ENCODE assay signal across 10 cellular contexts in genomic region chr11:61950035-61950547, GRCh38. TPM values are rescaled to one million over a fixed set of nuclear protein-coding genes. Genes with fewer than 3 reads are reported as not detected.
DNase-seq lines count a peak whose midpoint lies in the region; ATAC-seq and TF ChIP-seq lines count a peak whose summit lies in the region.
"Had no signal": no experiment of that assay in that cellular context is flagged by ENCODE, and none has a peak within 500 bp of the region (broad histone marks: within the 10 kb centered on the region; RNA-seq: fewer than 3 reads in every experiment).

BEST1 (plus strand) TSS chr11:61950351; CDS start chr11:61951807, 1,456 bp downstream.

- H3K4me1 ChIP-seq in PC-9 (replicated peaks; ENCODE audit: insufficient read depth) (peaks cover 29% of the 10 kb centered on the region), esophagus muscularis mucosa (peaks cover 21 to 45% (median 39%) of the 10 kb centered on the region in 4 donors), ovary (ENCODE audit: insufficient read depth) (peaks cover 12% of the 10 kb centered on the region)
- H3K4me1 ChIP-seq in CD8-positive, alpha-beta T cell (ENCODE audit: insufficient read depth, low read length) = no peaks in the 10 kb centered on the region

- no peaks in the 10 kb centered on the region for H3K79me2 ChIP-seq in PC-9 (ENCODE audit: low read depth)

- H3K36me3 ChIP-seq in PC-9 (ENCODE audit: low read depth) (no peaks in the 10 kb centered on the region), esophagus muscularis mucosa (no peaks in the 10 kb centered on the region), ovary (no peaks in the 10 kb centered on the region)
- H3K36me3 ChIP-seq in CD8-positive, alpha-beta T cell (ENCODE audit: insufficient read depth, low read length) = no peaks in the 10 kb centered on the region
- H3K36me3 ChIP-seq: cardiac muscle cell had no signal

- H2AFZ ChIP-seq in PC-9 = no peak within 1 kb of the TSS

- no peaks in the 10 kb centered on the region for H3K9me3 Mint-ChIP-seq in CD8-positive, alpha-beta T cell

- H3K4me3 ChIP-seq in PC-9 = no peak within 1 kb of the TSS
- peak within 1 kb of the TSS in 1 of 4 donors; percentile 9 for H3K4me3 ChIP-seq in esophagus muscularis mucosa
- no peak within 1 kb of the TSS for H3K4me3 ChIP-seq in ovary
- no peak within 1 kb of the TSS for H3K4me3 ChIP-seq in CD8-positive, alpha-beta T cell (ENCODE audit: low read depth, low read length)
- H3K4me3 ChIP-seq: cardiac muscle cell had no signal

- H3F3A ChIP-seq in PC-9 (ENCODE audit: insufficient read depth, low read depth) = peaks cover 22% of the 10 kb centered on the region

- peaks cover 2% of the 10 kb centered on the region for H3K4me1 Mint-ChIP-seq in CD8-positive, alpha-beta T cell (ENCODE audit: low read depth)

- no peak for TF ChIP-seq CTCF in C4-2B (conservative IDR thresholded peaks at IDR 0.05)
- no peak for TF ChIP-seq CTCF in PC-9 (conservative IDR thresholded peaks at IDR 0.05)
- no peak for TF ChIP-seq CTCF in esophagus muscularis mucosa (IDR thresholded peaks at IDR 0.05)
- no peak for TF ChIP-seq CTCF in ovary (IDR thresholded peaks at IDR 0.05)
- TF ChIP-seq CTCF in CD8-positive, alpha-beta T cell (IDR thresholded peaks at IDR 0.05) = no peak

- CTCF ChIA-PET in PC-9 (lab: Charles Lee) = interaction anchor here (0.5 to 3.6 kb wide), 2 partner anchors 132 to 152 kb away, joined by 6 to 13 read pairs; no protein-coding TSS in a partner anchor
- CTCF ChIA-PET in CD8-positive, alpha-beta T cell (lab: Charles Lee) = interaction anchor here (0.9 to 2.3 kb wide), 8 partner anchors 10 to 158 kb away, joined by 3 to 18 read pairs (median 5); partner anchors contain the start of gene FTH1

- WGBS in esophagus muscularis mucosa = 100% methylated on average over 2 of the region's 8 CpGs
- WGBS in ovary, 3 donors = 84 to 94% (median 88%) methylated on average over 8 of the region's 8 CpGs

- TF ChIP-seq EP300 in esophagus muscularis mucosa (IDR thresholded peaks at IDR 0.05) (no peak), ovary (IDR thresholded peaks at IDR 0.05) (no peak)

- H3K9me3 ChIP-seq in PC-9 (ENCODE audit: insufficient read depth, low read depth) = no peaks in the 10 kb centered on the region
- no peaks in the 10 kb centered on the region for H3K9me3 ChIP-seq in esophagus muscularis mucosa
- H3K9me3 ChIP-seq in ovary = no peaks in the 10 kb centered on the region
- no peaks in the 10 kb centered on the region for H3K9me3 ChIP-seq in CD8-positive, alpha-beta T cell (ENCODE audit: low read length)

- H3K36me3 Mint-ChIP-seq in CD8-positive, alpha-beta T cell = no peaks in the 10 kb centered on the region

- no peak within 1 kb of the TSS for H3K4me3 Mint-ChIP-seq in CD8-positive, alpha-beta T cell

- no peaks in the 10 kb centered on the region for H3K27me3 ChIP-seq in PC-9 (ENCODE audit: insufficient read depth, low read depth)
- peaks cover 0 to 27% (median 0%) of the 10 kb centered on the region in 4 donors for H3K27me3 ChIP-seq in esophagus muscularis mucosa
- no peaks in the 10 kb centered on the region for H3K27me3 ChIP-seq in ovary
- H3K27me3 ChIP-seq in CD8-positive, alpha-beta T cell (ENCODE audit: insufficient read depth, low read length) = peaks cover 5% of the 10 kb centered on the region

- no peak within 1 kb of the TSS for H3K4me2 ChIP-seq in PC-9

- no peak for ATAC-seq in CD8-positive, alpha-beta T cell
- ATAC-seq in GM18867 (IDR thresholded peaks at IDR 0.05; ENCODE audit: unreplicated experiment) = no peak

- intact Hi-C loops in PC-9 (cut with micrococcal nuclease; ENCODE audit: unreplicated experiment) = no loop called here
- intact Hi-C loops in esophagus muscularis mucosa (cut with DNase I) = loop anchor here (5.0 kb wide), 1 partner anchor 132 kb away; no protein-coding TSS in a partner anchor
- intact Hi-C loops in ovary (cut with DNase I) = loop anchor here in 2 of 4 donors (10.0 kb wide), 1 partner anchor 135 kb away; no protein-coding TSS in a partner anchor
- intact Hi-C loops in CD8-positive, alpha-beta T cell (cut with DNase I, micrococcal nuclease) = no loop called here

- H3K9me2 ChIP-seq in PC-9 (ENCODE audit: insufficient read depth) = no peaks in the 10 kb centered on the region

- H4K20me1 ChIP-seq in PC-9 (ENCODE audit: insufficient read depth) = no peaks in the 10 kb centered on the region

- DNase-seq in PC-9 = no peak
- no peak for DNase-seq in esophagus muscularis mucosa (ENCODE audit: extremely low spot score)
- peak in 2 of 5 donors; percentile 29 to 39 for DNase-seq in ovary
- DNase-seq in NCI-H1417 treated with DMSO at 0.1 percent for 48 hours (lab: John Stamatoyannopoulos, UW) = no peak
- DNase-seq in SIG-M5 (lab: John Stamatoyannopoulos, UW) = no peak
- no peak for DNase-seq in CD8-positive, alpha-beta T cell
- DNase-seq: NCI-H2081 treated with DMSO at 0.1 percent for 48 hours had no signal

- TF ChIP-seq POLR2A in esophagus muscularis mucosa (IDR thresholded peaks at IDR 0.05; ENCODE audit: low read depth) (no peak), ovary (IDR thresholded peaks at IDR 0.05) (no peak)

- BruUV-seq in PC-9 (replicated peaks; lab: Mats Ljungman, UMichigan) = TSS peak; percentile 94

- POLR2A ChIA-PET in PC-9 (lab: Charles Lee; ENCODE audit: unreplicated experiment) = no interaction called here
- POLR2A ChIA-PET in CD8-positive, alpha-beta T cell (lab: Charles Lee) = interaction anchor here (0.8 to 1.2 kb wide), 2 partner anchors 17 to 18 kb away, joined by 3 read pairs; partner anchors contain the start of gene FTH1

- H3K27ac ChIP-seq in C4-2B = peak within 1 kb of the TSS; percentile 35
- H3K27ac ChIP-seq in PC-9 = peak within 1 kb of the TSS; percentile 49
- H3K27ac ChIP-seq in esophagus muscularis mucosa (replicated peaks in 1 of 4) = peak within 1 kb of the TSS; percentile 41 to 76 (median 64)
- H3K27ac ChIP-seq in ovary = peak within 1 kb of the TSS; percentile 41 to 75
- no peak within 1 kb of the TSS for H3K27ac ChIP-seq in CD8-positive, alpha-beta T cell (ENCODE audit: low read depth, low read length)
- H3K27ac ChIP-seq: cardiac muscle cell had no signal

- H3K27ac Mint-ChIP-seq in CD8-positive, alpha-beta T cell = no peak within 1 kb of the TSS

- peaks cover 23% of the 10 kb centered on the region for H3K27me3 Mint-ChIP-seq in CD8-positive, alpha-beta T cell (ENCODE audit: low read depth)

RNA-seq across cellular contexts. Expression of gene BEST1, which starts in this region (rescaled TPM):
- total RNA-seq in PC-9 (2021) = 0.81 and 1.2 TPM in 2 replicates
- total RNA-seq in esophagus muscularis mucosa = 1 to 10 TPM; 2.2 to 5.0 (median 4.3) TPM
- total RNA-seq in ovary = 10 to 100 TPM in 1 of 7 donors, 1 to 10 TPM in 6; 1.0 to 17.8 (median 6.1) TPM
- 1 to 10 TPM; 3.5 to 4.0 TPM for polyA plus RNA-seq in ovary
- total RNA-seq in CD8-positive, alpha-beta T cell = under 1 TPM; 0.08 to 0.31 TPM
